In genomic region chr22:45667486-45667885, GRCh38 we compare ENCODE assay signal across 24 cellular contexts.
"Had no signal": no experiment of that assay in that cellular context is flagged by ENCODE, and none has a peak within 500 bp of the region (broad histone marks: within the 10 kb centered on the region; RNA-seq: fewer than 3 reads in every experiment).

No MANE protein-coding gene starts in this region.

- H3K4me1 ChIP-seq: foreskin keratinocyte, prostate gland had no signal

- H3K27me3 ChIP-seq: esophagus muscularis mucosa, foreskin keratinocyte, gastroesophageal sphincter, heart right ventricle, testis, tibial artery had no signal

- DNase-seq: caudate nucleus; effector CD8-positive, alpha-beta T cell; endodermal cell; foreskin keratinocyte; heart right ventricle; hypothalamus; immature natural killer cell; islet precursor cell; kidney glomerular epithelial cell; mesenchymal stem cell; naive thymus-derived CD8-positive, alpha-beta T cell; nephron progenitor cell; nucleus accumbens; right cardiac atrium; stimulated activated CD4-positive, alpha-beta T cell treated with anti-CD3 and anti-CD28 coated beads, Interleukin-4, amount 100 ng/mL, for 4 hours; stimulated activated naive CD8-positive, alpha-beta T cell treated with anti-CD3 and anti-CD28 coated beads, Interleukin-15, Interleukin-2, amounts not matched to agents 100 U/mL and 50 U/mL, for 24 hours; substantia nigra; testis; tibial artery had no signal

- H3K36me3 ChIP-seq: esophagus muscularis mucosa, gastroesophageal sphincter, heart right ventricle, prostate gland, tibial artery had no signal

- H3K4me3 ChIP-seq: esophagus muscularis mucosa, gastroesophageal sphincter, heart right ventricle, prostate gland, smooth muscle cell, testis, tibial artery had no signal

- H3K9me3 ChIP-seq: prostate gland, testis had no signal

- H3K27ac ChIP-seq: esophagus muscularis mucosa, foreskin keratinocyte, gastroesophageal sphincter, heart right ventricle, prostate gland, testis, tibial artery had no signal

- ATAC-seq: foreskin keratinocyte; gastroesophageal sphincter; heart right ventricle; naive thymus-derived CD8-positive, alpha-beta T cell; right cardiac atrium; stimulated activated memory B cell treated with anti-CD40 and anti-IgM and Interleukin-4, amounts not matched to agents 10 μg/mL and 1 μg/mL and 100 μg/mL, for 72 hours; stimulated activated naive CD8-positive, alpha-beta T cell treated with anti-CD3 and anti-CD28 coated beads, Interleukin-15, Interleukin-2, amounts not matched to agents 100 U/mL and 50 U/mL, for 24 hours had no signal
